ENCODE assay signal across 1 cellular context in genomic region chr22:44729391-44730012, GRCh38.
TF ChIP-seq lines count a peak whose summit lies in the region.

No MANE protein-coding gene starts in this region.

TF ChIP-seq in IMR-90, 13 proteins besides CTCF, POLR2A, EP300 and RAD21 (continued from another document):
- TF ChIP-seq RCOR1 (IDR thresholded peaks at IDR 0.05; ENCODE audit: insufficient replicate concordance, low read length) (no peak), NFE2L2 (IDR thresholded peaks at IDR 0.05; ENCODE audit: low read depth, low read length) (no peak)
